9 cellular contexts compared by ENCODE assay signal in the genomic region with DNA sequence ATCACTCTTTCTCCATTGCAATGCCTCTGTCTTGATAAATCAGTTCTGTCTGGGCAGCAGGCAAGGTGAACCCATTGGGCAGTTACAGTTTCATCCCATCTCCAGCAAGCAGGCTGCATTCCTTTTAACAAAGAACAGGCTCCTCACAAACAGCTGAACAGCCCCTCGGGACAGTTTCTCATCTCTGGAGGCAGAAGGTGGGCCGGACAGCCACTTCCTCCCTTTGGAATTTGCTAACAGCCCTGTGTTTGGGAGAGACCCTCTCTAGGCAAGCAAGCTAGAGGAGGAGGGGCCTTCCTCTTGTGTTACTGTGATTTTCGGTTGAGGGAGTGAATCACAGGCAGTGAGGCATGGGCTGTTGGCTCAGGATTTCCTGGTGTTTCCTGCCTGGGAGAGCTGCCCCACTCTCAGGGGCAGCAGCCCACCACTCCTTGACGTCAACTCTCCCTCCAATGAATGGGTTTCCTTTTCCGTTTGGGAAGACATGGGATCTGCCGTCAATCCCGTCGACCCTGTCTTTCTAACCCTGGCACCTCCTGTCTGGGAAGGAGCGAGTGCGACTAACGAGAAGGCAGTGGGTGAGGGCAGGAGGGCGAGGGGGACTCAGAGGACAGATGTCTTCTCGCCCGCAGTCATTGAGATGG. TPM values are rescaled to one million over a fixed set of nuclear protein-coding genes. Genes with fewer than 3 reads are reported as not detected.
DNase-seq lines count a peak whose midpoint lies in the region; ATAC-seq, FAIRE-seq and TF ChIP-seq lines count a peak whose summit lies in the region.
"Had no signal": no experiment of that assay in that cellular context is flagged by ENCODE, and none has a peak within 500 bp of the region (broad histone marks: within the 10 kb centered on the region; RNA-seq: fewer than 3 reads in every experiment).

No MANE protein-coding gene starts in this region.

- H3K36me3 ChIP-seq in breast epithelium (no peaks in the 10 kb centered on the region), spleen (no peaks in the 10 kb centered on the region)

- DNase-seq in HTR-8/SVneo (ENCODE audit: insufficient read length, low spot score), result peak; percentile 74
- no peak for DNase-seq in breast epithelium (ENCODE audit: low spot score in 2 of 2)
- peak; percentile 99 for DNase-seq in islet precursor cell
- no peak for DNase-seq in spleen
- DNase-seq in SIG-M5 treated with dmso at 0.1 percent for 504 hours (lab: John Stamatoyannopoulos, UW; ENCODE audit: unreplicated experiment), result no peak
- no peak for DNase-seq in activated naive CD4-positive, alpha-beta T cell treated with Interleukin-2 at 50 U/mL for 16 hours
- DNase-seq: immature natural killer cell had no signal

- intact Hi-C loops in breast epithelium (cut with DNase I; ENCODE audit: low total_unique reads) (no loop called here), spleen (cut with DNase I; ENCODE audit: low total_unique reads) (no loop called here)

- FAIRE-seq in HTR-8/SVneo (lab: Jason Lieb, UNC), result peak; percentile 60

- TF ChIP-seq POLR2A in breast epithelium (IDR thresholded peaks at IDR 0.05) (no peak), spleen (IDR thresholded peaks at IDR 0.05) (no peak)

- no peak for ATAC-seq in GM21528 (IDR thresholded peaks at IDR 0.05; ENCODE audit: low FRiP score, unreplicated experiment)
- no peak for ATAC-seq in HG03108 (IDR thresholded peaks at IDR 0.05; ENCODE audit: unreplicated experiment)

- WGBS in spleen, 5 donors, result 56 to 73% (median 62%) methylated on average over 14 of the region's 14 CpGs

- H3K4me3 ChIP-seq in breast epithelium (no peak overlapping the region), spleen (no peak overlapping the region)

- H3K9me3 ChIP-seq in breast epithelium (no peaks in the 10 kb centered on the region), spleen (no peaks in the 10 kb centered on the region)

- H3K27ac ChIP-seq in breast epithelium, result peak overlapping the region; percentile 65 to 94
- H3K27ac ChIP-seq in spleen, result peak overlapping the region in 7 of 8 donors; percentile 55 to 99 (median 80)

- H3K27me3 ChIP-seq in breast epithelium (no peaks in the 10 kb centered on the region), spleen (replicated peaks in 1 of 7) (no peaks in the 10 kb centered on the region)

- H3K4me1 ChIP-seq in breast epithelium, result peaks cover 9 to 17% of the 10 kb centered on the region in 2 donors
- peaks cover 8 to 53% (median 34%) of the 10 kb centered on the region in 6 donors for H3K4me1 ChIP-seq in spleen

- TF ChIP-seq CTCF in breast epithelium (IDR thresholded peaks at IDR 0.05) (no peak), spleen (IDR thresholded peaks at IDR 0.05 in 8 of 11, conservative IDR thresholded peaks at IDR 0.05 in 3 of 11) (no peak)

RNA-seq across cellular contexts. Expression of gene PGS1, which starts 3.7 kb away (rescaled TPM):
- 10 to 100 TPM; 33.9 to 58.7 (median 50.2) TPM for total RNA-seq in breast epithelium
- 100 to 1,000 TPM in 6 of 7 donors, 10 to 100 TPM in 1; 60.1 to 217 (median 112) TPM for total RNA-seq in spleen
- polyA plus RNA-seq in spleen, result 10 to 100 TPM; 20.0 to 34.7 (median 20.5) TPM

RNA-seq across cellular contexts. Expression of gene SOCS3, which starts 14.9 kb away (rescaled TPM):
- 100 to 1,000 TPM in 1 of 3 donors, 10 to 100 TPM in 2; 58.1 to 190 (median 76.4) TPM for total RNA-seq in breast epithelium
- total RNA-seq in spleen, result 100 to 1,000 TPM in 4 of 7 donors, 10 to 100 TPM in 3; 21.4 to 164 (median 103) TPM
- 10 to 100 TPM; 10.7 to 22.2 (median 12.2) TPM for polyA plus RNA-seq in spleen

Comparison
In these comparisons a context has a peak if more than half of its experiments do, and no peak if none do; other contexts are left out.
1. DNase-seq: peak in HTR-8/SVneo (single experiment) and islet precursor cell (single experiment); none in breast epithelium (0 of 2), spleen (single experiment), SIG-M5 treated with dmso at 0.1 percent for 504 hours (single experiment) and activated naive CD4-positive, alpha-beta T cell treated with Interleukin-2 at 50 U/mL for 16 hours (single experiment).